ENCODE assay signal across 1 cellular context in genomic region chr1:153973071-153973470, GRCh38.
TF ChIP-seq lines count a peak whose summit lies in the region.

No MANE protein-coding gene starts in this region.

TF ChIP-seq in K562, 482 proteins besides CTCF, POLR2A, EP300 and RAD21:
- TF ChIP-seq CBFA2T3 (IDR thresholded peaks at IDR 0.05) (no peak), SMAD1 (IDR thresholded peaks at IDR 0.05; ENCODE audit: low read depth, low read length, partially characterized antibody) (no peak), ZNF133 (CRISPR knock-in tag; IDR thresholded peaks at IDR 0.05) (no peak), KHSRP (IDR thresholded peaks at IDR 0.05) (no peak), KDM5B (IDR thresholded peaks at IDR 0.05; ENCODE audit: insufficient replicate concordance, low read depth, low read length) (peak; percentile 36), THAP7 (CRISPR knock-in tag; IDR thresholded peaks at IDR 0.05) (0 out of 2 replicates have a peak, but pooled peaks have one; percentile 25), POLR2AphosphoS2 (IDR thresholded peaks at IDR 0.05; ENCODE audit: low read length) (peak; percentile 63)
- TF ChIP-seq, protein P1, sequence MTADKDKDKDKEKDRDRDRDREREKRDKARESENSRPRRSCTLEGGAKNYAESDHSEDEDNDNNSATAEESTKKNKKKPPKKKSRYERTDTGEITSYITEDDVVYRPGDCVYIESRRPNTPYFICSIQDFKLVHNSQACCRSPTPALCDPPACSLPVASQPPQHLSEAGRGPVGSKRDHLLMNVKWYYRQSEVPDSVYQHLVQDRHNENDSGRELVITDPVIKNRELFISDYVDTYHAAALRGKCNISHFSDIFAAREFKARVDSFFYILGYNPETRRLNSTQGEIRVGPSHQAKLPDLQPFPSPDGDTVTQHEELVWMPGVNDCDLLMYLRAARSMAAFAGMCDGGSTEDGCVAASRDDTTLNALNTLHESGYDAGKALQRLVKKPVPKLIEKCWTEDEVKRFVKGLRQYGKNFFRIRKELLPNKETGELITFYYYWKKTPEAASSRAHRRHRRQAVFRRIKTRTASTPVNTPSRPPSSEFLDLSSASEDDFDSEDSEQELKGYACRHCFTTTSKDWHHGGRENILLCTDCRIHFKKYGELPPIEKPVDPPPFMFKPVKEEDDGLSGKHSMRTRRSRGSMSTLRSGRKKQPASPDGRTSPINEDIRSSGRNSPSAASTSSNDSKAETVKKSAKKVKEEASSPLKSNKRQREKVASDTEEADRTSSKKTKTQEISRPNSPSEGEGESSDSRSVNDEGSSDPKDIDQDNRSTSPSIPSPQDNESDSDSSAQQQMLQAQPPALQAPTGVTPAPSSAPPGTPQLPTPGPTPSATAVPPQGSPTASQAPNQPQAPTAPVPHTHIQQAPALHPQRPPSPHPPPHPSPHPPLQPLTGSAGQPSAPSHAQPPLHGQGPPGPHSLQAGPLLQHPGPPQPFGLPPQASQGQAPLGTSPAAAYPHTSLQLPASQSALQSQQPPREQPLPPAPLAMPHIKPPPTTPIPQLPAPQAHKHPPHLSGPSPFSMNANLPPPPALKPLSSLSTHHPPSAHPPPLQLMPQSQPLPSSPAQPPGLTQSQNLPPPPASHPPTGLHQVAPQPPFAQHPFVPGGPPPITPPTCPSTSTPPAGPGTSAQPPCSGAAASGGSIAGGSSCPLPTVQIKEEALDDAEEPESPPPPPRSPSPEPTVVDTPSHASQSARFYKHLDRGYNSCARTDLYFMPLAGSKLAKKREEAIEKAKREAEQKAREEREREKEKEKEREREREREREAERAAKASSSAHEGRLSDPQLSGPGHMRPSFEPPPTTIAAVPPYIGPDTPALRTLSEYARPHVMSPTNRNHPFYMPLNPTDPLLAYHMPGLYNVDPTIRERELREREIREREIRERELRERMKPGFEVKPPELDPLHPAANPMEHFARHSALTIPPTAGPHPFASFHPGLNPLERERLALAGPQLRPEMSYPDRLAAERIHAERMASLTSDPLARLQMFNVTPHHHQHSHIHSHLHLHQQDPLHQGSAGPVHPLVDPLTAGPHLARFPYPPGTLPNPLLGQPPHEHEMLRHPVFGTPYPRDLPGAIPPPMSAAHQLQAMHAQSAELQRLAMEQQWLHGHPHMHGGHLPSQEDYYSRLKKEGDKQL (CRISPR knock-in tag; IDR thresholded peaks at IDR 0.05; ENCODE audit: borderline replicate concordance): no peak
